Comparison of ENCODE assay signal across 8 cellular contexts in the genomic region with DNA sequence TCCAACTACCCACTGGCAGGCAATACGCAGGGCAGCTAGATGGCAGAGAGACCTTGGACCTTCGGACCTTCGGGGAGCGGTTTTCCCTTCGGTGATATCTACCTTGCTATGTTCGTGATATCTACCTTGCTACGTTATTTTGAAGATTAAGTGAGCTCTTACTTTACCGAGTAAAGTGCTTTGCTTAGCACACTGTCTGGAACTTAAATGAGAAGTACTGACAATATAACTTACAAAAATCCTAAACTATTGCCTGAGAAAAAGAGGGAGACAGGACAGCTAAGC. TPM values are rescaled to one million over a fixed set of nuclear protein-coding genes. Genes with fewer than 3 reads are reported as not detected.
DNase-seq lines count a peak whose midpoint lies in the region; ATAC-seq and TF ChIP-seq lines count a peak whose summit lies in the region.

No MANE protein-coding gene starts in this region.

- no peak for DNase-seq in stimulated activated naive CD8-positive, alpha-beta T cell treated with anti-CD3 and anti-CD28 coated beads, Interleukin-15, Interleukin-2, amounts not matched to agents 100 U/mL and 50 U/mL, for 24 hours
- DNase-seq in T-cell: peak in 1 of 34 experiments; percentile 34
- DNase-seq in hepatocyte (ENCODE audit: low spot score): no peak
- DNase-seq in stimulated activated naive B cell treated with anti-CD40 and anti-IgM and Interleukin-4, amounts not matched to agents 10 μg/mL and 1 μg/mL and 100 μg/mL, for 72 hours: no peak
- DNase-seq in GM13976 (ENCODE audit: low spot score): no peak
- no peak for DNase-seq in COR-L47 (lab: John Stamatoyannopoulos, UW)
- no peak for DNase-seq in RKO (ENCODE audit: low spot score)

- H3K79me2 ChIP-seq in hepatocyte: peaks cover 29% of the 10 kb centered on the region

- CTCF ChIA-PET in T-cell (lab: Charles Lee): interaction anchor here (0.9 to 4.2 kb wide), 6 partner anchors 12 to 129 kb away, joined by 3 to 28 read pairs (median 10); no protein-coding TSS in a partner anchor

- no peaks in the 10 kb centered on the region for H3K9me3 Mint-ChIP-seq in stimulated activated naive CD8-positive, alpha-beta T cell treated with anti-CD3 and anti-CD28 coated beads, Interleukin-15, Interleukin-2, amounts not matched to agents 100 ng/mL and 50 ng/mL, for 24 hours
- no peaks in the 10 kb centered on the region for H3K9me3 Mint-ChIP-seq in T-cell
- no peaks in the 10 kb centered on the region for H3K9me3 Mint-ChIP-seq in stimulated activated naive B cell treated with anti-CD40 and anti-IgM and Interleukin-4, amounts not matched to agents 10 μg/mL and 1 μg/mL and 100 μg/mL, for 72 hours

- no peaks in the 10 kb centered on the region for H3K36me3 Mint-ChIP-seq in stimulated activated naive CD8-positive, alpha-beta T cell treated with anti-CD3 and anti-CD28 coated beads, Interleukin-15, Interleukin-2, amounts not matched to agents 100 ng/mL and 50 ng/mL, for 24 hours (ENCODE audit: low read depth)
- H3K36me3 Mint-ChIP-seq in T-cell: no peaks in the 10 kb centered on the region
- peaks cover 2 to 8% of the 10 kb centered on the region in 2 donors for H3K36me3 Mint-ChIP-seq in stimulated activated naive B cell treated with anti-CD40 and anti-IgM and Interleukin-4, amounts not matched to agents 10 μg/mL and 1 μg/mL and 100 μg/mL, for 72 hours

- no peaks in the 10 kb centered on the region for H3K9me2 ChIP-seq in hepatocyte (replicated peaks; ENCODE audit: insufficient read depth)

- H3K27me3 ChIP-seq in hepatocyte: no peaks in the 10 kb centered on the region

- peak overlapping the region; percentile 80 for H3K4me2 ChIP-seq in hepatocyte

- no peaks in the 10 kb centered on the region for H3K36me3 ChIP-seq in hepatocyte (replicated peaks; ENCODE audit: insufficient read depth, low read depth)

- in situ Hi-C loops in GM13976 (cut with MboI; ENCODE audit: low sequenced_read_pairs, unreplicated experiment): no loop called here

- ATAC-seq in stimulated activated naive CD8-positive, alpha-beta T cell treated with anti-CD3 and anti-CD28 coated beads, Interleukin-15, Interleukin-2, amounts not matched to agents 100 U/mL and 50 U/mL, for 24 hours: no peak
- ATAC-seq in T-cell (replicated peaks in 1 of 4): no peak
- ATAC-seq in stimulated activated naive B cell treated with anti-CD40 and anti-IgM and Interleukin-4, amounts not matched to agents 10 μg/mL and 1 μg/mL and 100 μg/mL, for 72 hours (replicated peaks): peak in 1 of 2 donors; percentile 5

- WGBS in hepatocyte (ENCODE audit: low lambda C conversion rate, missing lambda C conversion rate): 7% methylated on average over 8 of the region's 8 CpGs

- TF ChIP-seq CTCF in hepatocyte (IDR thresholded peaks at IDR 0.05; ENCODE audit: poor library complexity): no peak
- no peak for TF ChIP-seq CTCF in GM13976 (IDR thresholded peaks at IDR 0.05; ENCODE audit: borderline replicate concordance, control extremely low read depth, extremely low read depth, insufficient read depth, missing control alignments)

- peaks cover 16% of the 10 kb centered on the region for H3K4me1 ChIP-seq in hepatocyte (ENCODE audit: insufficient read depth)

- H3K27me3 Mint-ChIP-seq in stimulated activated naive CD8-positive, alpha-beta T cell treated with anti-CD3 and anti-CD28 coated beads, Interleukin-15, Interleukin-2, amounts not matched to agents 100 ng/mL and 50 ng/mL, for 24 hours: no peaks in the 10 kb centered on the region
- H3K27me3 Mint-ChIP-seq in T-cell: no peaks in the 10 kb centered on the region
- H3K27me3 Mint-ChIP-seq in stimulated activated naive B cell treated with anti-CD40 and anti-IgM and Interleukin-4, amounts not matched to agents 10 μg/mL and 1 μg/mL and 100 μg/mL, for 72 hours: peaks cover 0 to 25% of the 10 kb centered on the region in 2 donors

- POLR2A ChIA-PET in T-cell (lab: Charles Lee): interaction anchor here (0.6 to 1.9 kb wide), 8 partner anchors 11 to 739 kb away, joined by 3 to 26 read pairs (median 5); a partner anchor contains a TSS

- no peaks in the 10 kb centered on the region for H3K9me3 ChIP-seq in hepatocyte (ENCODE audit: low read depth)

- H3K4me1 Mint-ChIP-seq in stimulated activated naive CD8-positive, alpha-beta T cell treated with anti-CD3 and anti-CD28 coated beads, Interleukin-15, Interleukin-2, amounts not matched to agents 100 ng/mL and 50 ng/mL, for 24 hours (ENCODE audit: low read depth): peaks cover 39% of the 10 kb centered on the region
- peaks cover 31 to 42% (median 37%) of the 10 kb centered on the region in 3 donors for H3K4me1 Mint-ChIP-seq in T-cell
- peaks cover 11 to 30% of the 10 kb centered on the region in 2 donors for H3K4me1 Mint-ChIP-seq in stimulated activated naive B cell treated with anti-CD40 and anti-IgM and Interleukin-4, amounts not matched to agents 10 μg/mL and 1 μg/mL and 100 μg/mL, for 72 hours

- H2AFZ ChIP-seq in hepatocyte: peak overlapping the region; percentile 5

- peak overlapping the region; percentile 95 for H3K27ac Mint-ChIP-seq in stimulated activated naive CD8-positive, alpha-beta T cell treated with anti-CD3 and anti-CD28 coated beads, Interleukin-15, Interleukin-2, amounts not matched to agents 100 ng/mL and 50 ng/mL, for 24 hours
- H3K27ac Mint-ChIP-seq in T-cell: peak overlapping the region; percentile 97 to 99
- peak overlapping the region; percentile 100 for H3K27ac Mint-ChIP-seq in stimulated activated naive B cell treated with anti-CD40 and anti-IgM and Interleukin-4, amounts not matched to agents 10 μg/mL and 1 μg/mL and 100 μg/mL, for 72 hours

- H3K4me3 Mint-ChIP-seq in stimulated activated naive CD8-positive, alpha-beta T cell treated with anti-CD3 and anti-CD28 coated beads, Interleukin-15, Interleukin-2, amounts not matched to agents 100 ng/mL and 50 ng/mL, for 24 hours: peak overlapping the region; percentile 96
- H3K4me3 Mint-ChIP-seq in T-cell: peak overlapping the region; percentile 86 to 100 (median 89)
- H3K4me3 Mint-ChIP-seq in stimulated activated naive B cell treated with anti-CD40 and anti-IgM and Interleukin-4, amounts not matched to agents 10 μg/mL and 1 μg/mL and 100 μg/mL, for 72 hours: peak overlapping the region; percentile 93 to 98

- peak overlapping the region; percentile 99 for H3K27ac ChIP-seq in hepatocyte

- H4K20me1 ChIP-seq in hepatocyte (ENCODE audit: insufficient read depth, poor library complexity, severe bottlenecking): no peaks in the 10 kb centered on the region

- H3K4me3 ChIP-seq in hepatocyte: peak overlapping the region; percentile 39

RNA-seq across cellular contexts. Expression of a gene that starts 1.0 kb away (rescaled TPM):
- total RNA-seq in T-cell: 10 to 100 TPM in 4 of 5 donors, 1 to 10 TPM in 1; 10.0 to 15.6 (median 14.2) TPM
- total RNA-seq in hepatocyte: 7.1 and 8.1 TPM in 2 replicates
- polyA plus RNA-seq in hepatocyte: 3.8 and 4.6 TPM in 2 replicates
